In the genomic region with DNA sequence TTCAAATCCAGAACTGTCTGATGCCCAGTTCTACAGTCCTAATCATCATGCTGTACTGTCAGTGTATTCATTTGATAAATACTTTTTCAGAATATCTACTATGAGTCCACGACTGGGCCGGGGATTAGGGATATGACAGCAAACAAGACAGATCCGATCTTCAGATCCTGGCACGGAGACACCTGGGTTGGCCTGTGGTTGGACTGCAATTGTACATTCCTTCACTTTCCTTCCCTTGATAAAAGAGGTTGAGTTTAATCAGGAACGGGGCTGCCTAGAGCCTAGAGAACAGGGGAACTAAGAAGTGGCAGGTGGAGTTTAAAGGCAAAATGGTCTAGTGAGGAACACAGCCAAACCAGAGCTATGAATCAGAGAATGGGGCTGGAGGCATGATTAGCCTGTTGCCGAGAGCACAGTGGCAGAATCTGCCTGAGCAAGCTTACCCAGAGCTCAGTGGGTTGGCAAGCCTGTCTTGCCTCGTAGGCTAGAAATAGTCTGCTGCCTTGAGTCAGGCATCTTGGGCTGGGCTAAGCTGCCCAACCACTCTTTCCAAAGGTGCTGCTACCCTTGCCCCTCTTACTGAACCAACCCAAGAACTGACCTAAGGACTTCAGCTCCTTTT, we compare ENCODE assay signal across 16 cellular contexts. TPM values are rescaled to one million over a fixed set of nuclear protein-coding genes. Genes with fewer than 3 reads are reported as not detected.
A peak's percentile ranks its signal among the peaks of the same experiment; 100 is the strongest.
DNase-seq lines count a peak whose midpoint lies in the region; ATAC-seq and TF ChIP-seq lines count a peak whose summit lies in the region.
"Had no signal": no experiment of that assay in that cellular context is flagged by ENCODE, and none has a peak within 500 bp of the region (broad histone marks: within the 10 kb centered on the region; RNA-seq: fewer than 3 reads in every experiment).

No MANE protein-coding gene starts in this region.

- no peak for DNase-seq in Right ventricle myocardium superior
- no peak for DNase-seq in Right ventricle myocardium inferior (ENCODE audit: missing footprints)
- DNase-seq in brain microvascular endothelial cell, result peak; percentile 37
- peak; percentile 12 for DNase-seq in glomerular visceral epithelial cell (ENCODE audit: extremely low spot score)
- DNase-seq in aorta, result peak in 1 of 2 donors; percentile 75
- no peak for DNase-seq in NCI-H1694 (lab: John Stamatoyannopoulos, UW)
- no peak for DNase-seq in activated CD4-positive, CD25-positive, alpha-beta regulatory T cell treated with anti-CD3 and anti-CD28 coated beads, Interleukin-2, amount 50 U/mL, for 72 hours
- no peak for DNase-seq in OCI-LY7 (ENCODE audit: low spot score)
- DNase-seq: 8988T; activated CD4-positive, alpha-beta T cell treated with anti-CD3 and anti-CD28 coated beads for 48 hours; activated gamma-delta T cell treated with Interleukin-2 at 50 U/mL for 16 hours; GDM1; Kasumi-1; NCI-H524 treated with DMSO at 0.1 percent for 48 hours had no signal

- no peaks in the 10 kb centered on the region for H3K27me3 ChIP-seq in brain microvascular endothelial cell (replicated peaks)
- no peaks in the 10 kb centered on the region for H3K27me3 ChIP-seq in aorta (ENCODE audit: control insufficient read depth in 1 of 2, insufficient read depth in 2 of 2, low read length in 1 of 2)
- H3K27me3 ChIP-seq: SJSA1 had no signal

- H3K4me1 ChIP-seq in aorta (ENCODE audit: control insufficient read depth in 1 of 2, insufficient read depth in 2 of 2, low read length in 2 of 2) (no peaks in the 10 kb centered on the region), OCI-LY7 (ENCODE audit: insufficient read depth, low read length, poor library complexity, severe bottlenecking) (no peaks in the 10 kb centered on the region)
- H3K4me1 ChIP-seq: parathyroid adenoma, SJSA1 had no signal

- POLR2A ChIA-PET in OCI-LY7 (lab: Charles Lee), result interaction anchor here (0.6 kb wide), 1 partner anchor 32 kb away, joined by 9 read pairs; no protein-coding TSS in a partner anchor

- no peaks in the 10 kb centered on the region for H3K9me2 ChIP-seq in OCI-LY7 (ENCODE audit: insufficient read depth, low read length)

- BruUV-seq in OCI-LY7 (replicated peaks; lab: Mats Ljungman, UMichigan), result no TSS peak

- ATAC-seq in Right ventricle myocardium superior (ENCODE audit: poor library complexity) (peak; percentile 29), Right ventricle myocardium inferior (no peak), aorta (ENCODE audit: low FRiP score) (peak; percentile 62)

- in situ Hi-C loops in brain microvascular endothelial cell (cut with HindIII; ENCODE audit: low pct_ligation_motif_present, low sequenced_read_pairs), result no loop called here

- H3K9me3 ChIP-seq in aorta (ENCODE audit: control insufficient read depth, low read length) (no peaks in the 10 kb centered on the region), OCI-LY7 (ENCODE audit: low read length) (peaks cover 19% of the 10 kb centered on the region)

- no peak overlapping the region for H3K4me3 ChIP-seq in brain microvascular endothelial cell (ENCODE audit: low read depth, low read length)
- H3K4me3 ChIP-seq in aorta (ENCODE audit: low read length in 2 of 2), result no peak overlapping the region
- H3K4me3 ChIP-seq in OCI-LY7 (ENCODE audit: low read depth, low read length, poor library complexity, severe bottlenecking), result no peak overlapping the region
- H3K4me3 ChIP-seq: SJSA1 had no signal

- WGBS in aorta, 2 donors, result 53 to 57% methylated on average over 7 of the region's 7 CpGs

- no peak for TF ChIP-seq CTCF in brain microvascular endothelial cell (IDR thresholded peaks at IDR 0.05; ENCODE audit: low read depth, low read length, missing control alignments)
- no peak for TF ChIP-seq CTCF in OCI-LY7 (conservative IDR thresholded peaks at IDR 0.05; ENCODE audit: low read length)

- no peaks in the 10 kb centered on the region for H4K20me1 ChIP-seq in OCI-LY7 (ENCODE audit: insufficient read depth, low read length)

- H3K27ac ChIP-seq in brain microvascular endothelial cell (no peak overlapping the region), aorta (ENCODE audit: low read depth in 1 of 2, low read length in 2 of 2) (peak overlapping the region in 1 of 2 donors; percentile 2), OCI-LY7 (ENCODE audit: low read depth, low read length, poor library complexity, severe bottlenecking) (no peak overlapping the region)
- H3K27ac ChIP-seq: parathyroid adenoma, SJSA1 had no signal

- H2AFZ ChIP-seq in OCI-LY7 (ENCODE audit: low read length), result no peak overlapping the region
- H2AFZ ChIP-seq: parathyroid adenoma had no signal

- H3K79me2 ChIP-seq in OCI-LY7 (ENCODE audit: insufficient read depth, low read depth, low read length), result no peaks in the 10 kb centered on the region
- H3K79me2 ChIP-seq: parathyroid adenoma had no signal

- no peak overlapping the region for H3K4me2 ChIP-seq in OCI-LY7 (ENCODE audit: low read length)

- intact Hi-C loops in Right ventricle myocardium superior (cut with DNase I) (no loop called here), Right ventricle myocardium inferior (cut with DNase I) (no loop called here), aorta (cut with DNase I) (no loop called here), OCI-LY7 (cut with micrococcal nuclease; ENCODE audit: unreplicated experiment) (no loop called here)

- H3K36me3 ChIP-seq in brain microvascular endothelial cell (replicated peaks) (peaks cover 6% of the 10 kb centered on the region), aorta (ENCODE audit: control insufficient read depth in 1 of 2, insufficient read depth in 2 of 2, low read length in 1 of 2) (peaks cover 0 to 3% of the 10 kb centered on the region in 2 donors), OCI-LY7 (ENCODE audit: insufficient read depth, low read length) (peaks cover 60% of the 10 kb centered on the region)

- CTCF ChIA-PET in OCI-LY7 (lab: Charles Lee; ENCODE audit: unreplicated experiment), result no interaction called here

RNA-seq across cellular contexts. Expression of gene PTCH2, which starts 38.1 kb away (rescaled TPM):
- total RNA-seq in Right ventricle myocardium superior, result 0.30 TPM
- 0.43 TPM for total RNA-seq in Right ventricle myocardium inferior
- total RNA-seq in aorta, result 1 to 10 TPM; 1.7 to 6.3 TPM
- polyA plus RNA-seq in aorta, result 1 to 10 TPM in 1 of 2 donors, under 1 TPM in 1; 0.38 to 6.7 TPM
- total RNA-seq in OCI-LY7 (2014; rRNA removed; shearing (Covaris generic)), result 0.39 and 0.60 TPM in 2 replicates
- total RNA-seq in OCI-LY7 (2022), result 0.68 and 1.0 TPM in 2 replicates

Comparison
In these comparisons a context has a peak if more than half of its experiments do, and no peak if none do; other contexts are left out.
1. DNase-seq: peak in brain microvascular endothelial cell (single experiment) and glomerular visceral epithelial cell (single experiment); none in Right ventricle myocardium superior (single experiment), Right ventricle myocardium inferior (single experiment), NCI-H1694 (single experiment), activated CD4-positive, CD25-positive, alpha-beta regulatory T cell treated with anti-CD3 and anti-CD28 coated beads, Interleukin-2, amount 50 U/mL, for 72 hours (single experiment) and OCI-LY7 (single experiment).